1 cellular context compared by ENCODE assay signal in genomic region chr17:44971776-44972483, GRCh38.
TF ChIP-seq lines count a peak whose summit lies in the region.

No MANE protein-coding gene starts in this region.

TF ChIP-seq in GM23338, 12 proteins besides CTCF, POLR2A, EP300 and RAD21 (continued from another document):
- TF ChIP-seq REST (IDR thresholded peaks at IDR 0.05; ENCODE audit: unreplicated experiment), result no peak
